Comparison of ENCODE assay signal across 13 cellular contexts in genomic region chr3:14461006-14461747, GRCh38. TPM values are rescaled to one million over a fixed set of nuclear protein-coding genes. Genes with fewer than 3 reads are reported as not detected.
DNase-seq lines count a peak whose midpoint lies in the region; ATAC-seq, FAIRE-seq and TF ChIP-seq lines count a peak whose summit lies in the region.
"Had no signal": no experiment of that assay in that cellular context is flagged by ENCODE, and none has a peak within 500 bp of the region (broad histone marks: within the 10 kb centered on the region; RNA-seq: fewer than 3 reads in every experiment).

No MANE protein-coding gene starts in this region.

- H3K9ac ChIP-seq in endothelial cell of umbilical vein (replicated peaks; ENCODE audit: extremely low read depth, insufficient read depth, low read length) (no peak overlapping the region), skeletal muscle satellite cell (ENCODE audit: low read depth, low read length) (no peak overlapping the region)

- peaks cover 0 to 2% of the 10 kb centered on the region in 2 experiments for H3K36me3 ChIP-seq in endothelial cell of umbilical vein (ENCODE audit: control insufficient read depth in 2 of 2, extremely low read depth in 1 of 2, insufficient read depth in 2 of 2, low read length in 2 of 2)
- peaks cover 50% of the 10 kb centered on the region for H3K36me3 ChIP-seq in skeletal muscle satellite cell (ENCODE audit: insufficient read depth, low read length)
- H3K36me3 ChIP-seq: transverse colon had no signal

- no peaks in the 10 kb centered on the region for H3K9me1 ChIP-seq in endothelial cell of umbilical vein (replicated peaks; ENCODE audit: control insufficient read depth, extremely low read depth, insufficient read depth, low read length)

- H3K27me3 Mint-ChIP-seq in T-helper 1 cell treated with Interleukin-12 subunit alpha and Interleukin-12 subunit beta and Interleukin-4 antibody, amounts not matched to agents 30 μg/mL and 1 μg/mL, for 36 hours (ENCODE audit: low read depth): no peaks in the 10 kb centered on the region
- no peaks in the 10 kb centered on the region for H3K27me3 Mint-ChIP-seq in activated B cell treated with CpG ODN at 0.5 μM for 24 hours

- H3K27me3 ChIP-seq in endothelial cell of umbilical vein (ENCODE audit: control insufficient read depth in 2 of 2, insufficient read depth in 2 of 2, low read length in 2 of 2) (no peaks in the 10 kb centered on the region), skeletal muscle satellite cell (ENCODE audit: control insufficient read depth, insufficient read depth, low read length) (no peaks in the 10 kb centered on the region)
- H3K27me3 ChIP-seq: transverse colon had no signal

- no TSS peak for BruUV-seq in endothelial cell of umbilical vein (replicated peaks; lab: Mats Ljungman, UMichigan)

- in situ Hi-C loops in KBM-7 (cut with MboI; ENCODE audit: low pct_unique_long_range_greater_than_20kb, low sequenced_read_pairs): loop anchor here (10.0 kb wide), 1 partner anchor 196 kb away; no protein-coding TSS in a partner anchor

- H3K4me3 ChIP-seq in endothelial cell of umbilical vein (replicated peaks in 1 of 3; ENCODE audit: insufficient read depth in 1 of 3, low read depth in 1 of 3, low read length in 3 of 3) (no peak overlapping the region), skeletal muscle satellite cell (ENCODE audit: low read length) (no peak overlapping the region)
- H3K4me3 ChIP-seq: skin epidermis, transverse colon had no signal

- H3K4me2 ChIP-seq in endothelial cell of umbilical vein (ENCODE audit: insufficient read depth, low read length) (no peak overlapping the region), skeletal muscle satellite cell (ENCODE audit: low read length) (peak overlapping the region; percentile 2)

- ATAC-seq in activated B cell treated with CpG ODN at 0.5 μM for 24 hours (ENCODE audit: low read depth) (no peak), GM19395 (IDR thresholded peaks at IDR 0.05; ENCODE audit: unreplicated experiment) (no peak), GM18870 (IDR thresholded peaks at IDR 0.05; ENCODE audit: unreplicated experiment) (no peak)

- no peaks in the 10 kb centered on the region for H4K20me1 ChIP-seq in endothelial cell of umbilical vein (replicated peaks; ENCODE audit: control insufficient read depth, extremely low read depth, insufficient read depth, low read length)

- DNase-seq in T-helper 1 cell (no peak), activated B cell treated with CpG ODN at 0.5 μM for 24 hours (no peak), endothelial cell of umbilical vein (ENCODE audit: low read depth, low spot score) (no peak), KBM-7 (no peak)
- DNase-seq: NCI-H510A had no signal

- no peak for TF ChIP-seq CTCF in activated B cell treated with CpG ODN at 0.5 μM for 24 hours (IDR thresholded peaks at IDR 0.05)
- TF ChIP-seq CTCF in endothelial cell of umbilical vein (IDR thresholded peaks at IDR 0.05; ENCODE audit: extremely low read depth in 1 of 2, insufficient read depth in 1 of 2, low read depth in 1 of 2, low read length in 2 of 2): no peak

- dilution Hi-C loops in endothelial cell of umbilical vein (cut with MboI; ENCODE audit: extremely low pct_ligation_motif_present, low sequenced_read_pairs): no loop called here

- no peak for FAIRE-seq in endothelial cell of umbilical vein (lab: Jason Lieb, UNC)
- FAIRE-seq: frontal cortex had no signal

- H3K4me1 ChIP-seq in endothelial cell of umbilical vein (ENCODE audit: control insufficient read depth, extremely low read depth, insufficient read depth, low read length): peaks cover 38% of the 10 kb centered on the region
- H3K4me1 ChIP-seq in skeletal muscle satellite cell (ENCODE audit: control insufficient read depth, insufficient read depth, low read length): peaks cover 19% of the 10 kb centered on the region

- H3K9me3 Mint-ChIP-seq in T-helper 1 cell treated with Interleukin-12 subunit alpha and Interleukin-12 subunit beta and Interleukin-4 antibody, amounts not matched to agents 30 μg/mL and 1 μg/mL, for 36 hours: no peaks in the 10 kb centered on the region
- H3K9me3 Mint-ChIP-seq in activated B cell treated with CpG ODN at 0.5 μM for 24 hours: no peaks in the 10 kb centered on the region

- H3K9me3 ChIP-seq in endothelial cell of umbilical vein (replicated peaks; ENCODE audit: control insufficient read depth, insufficient read depth, low read length) (no peaks in the 10 kb centered on the region), skeletal muscle satellite cell (replicated peaks; ENCODE audit: low read length) (no peaks in the 10 kb centered on the region)
- H3K9me3 ChIP-seq: transverse colon had no signal

- peak overlapping the region; percentile 36 for H3K27ac Mint-ChIP-seq in T-helper 1 cell treated with Interleukin-12 subunit alpha and Interleukin-12 subunit beta and Interleukin-4 antibody, amounts not matched to agents 30 μg/mL and 1 μg/mL, for 36 hours
- H3K27ac Mint-ChIP-seq in activated B cell treated with CpG ODN at 0.5 μM for 24 hours: peak overlapping the region; percentile 50

- H2AFZ ChIP-seq in endothelial cell of umbilical vein (ENCODE audit: low read depth, low read length): no peak overlapping the region

- intact Hi-C loops in activated B cell treated with CpG ODN at 0.5 μM for 24 hours (cut with micrococcal nuclease) (loop anchor here (1.0 to 2.0 kb wide), 3 partner anchors 28 to 200 kb away; partner anchors contain the start of gene SLC6A6), endothelial cell of umbilical vein (cut with micrococcal nuclease) (loop anchor here (1.0 to 10.0 kb wide), 5 partner anchors 87 to 806 kb away; no protein-coding TSS in a partner anchor)

- CTCF ChIA-PET in activated B cell treated with CpG ODN at 0.5 μM for 24 hours (lab: Charles Lee) (interaction anchor here (0.6 to 3.3 kb wide), 9 partner anchors 12 to 199 kb away, joined by 3 to 22 read pairs (median 4); partner anchors contain the start of gene SLC6A6), endothelial cell of umbilical vein (lab: Charles Lee) (interaction anchor here (0.6 to 4.1 kb wide), 32 partner anchors 10 to 565 kb away, joined by 3 to 54 read pairs (median 4); partner anchors contain the start of genes SLC6A6 and TMEM43)

- H3K4me1 Mint-ChIP-seq in T-helper 1 cell treated with Interleukin-12 subunit alpha and Interleukin-12 subunit beta and Interleukin-4 antibody, amounts not matched to agents 30 μg/mL and 1 μg/mL, for 36 hours (ENCODE audit: low read depth): peaks cover 8% of the 10 kb centered on the region
- peaks cover 7% of the 10 kb centered on the region for H3K4me1 Mint-ChIP-seq in activated B cell treated with CpG ODN at 0.5 μM for 24 hours

- H3K4me3 Mint-ChIP-seq in T-helper 1 cell treated with Interleukin-12 subunit alpha and Interleukin-12 subunit beta and Interleukin-4 antibody, amounts not matched to agents 30 μg/mL and 1 μg/mL, for 36 hours: no peak overlapping the region
- H3K4me3 Mint-ChIP-seq in activated B cell treated with CpG ODN at 0.5 μM for 24 hours: no peak overlapping the region

- TF ChIP-seq POLR2A in endothelial cell of umbilical vein (IDR thresholded peaks at IDR 0.05; ENCODE audit: low read depth, low read length): no peak

- no peaks in the 10 kb centered on the region for H3K79me2 ChIP-seq in endothelial cell of umbilical vein (ENCODE audit: control insufficient read depth, insufficient read depth, low read length)

- peaks cover 17% of the 10 kb centered on the region for H3K36me3 Mint-ChIP-seq in T-helper 1 cell treated with Interleukin-12 subunit alpha and Interleukin-12 subunit beta and Interleukin-4 antibody, amounts not matched to agents 30 μg/mL and 1 μg/mL, for 36 hours (ENCODE audit: low read depth)
- H3K36me3 Mint-ChIP-seq in activated B cell treated with CpG ODN at 0.5 μM for 24 hours (ENCODE audit: low read depth): peaks cover 79% of the 10 kb centered on the region

- POLR2A ChIA-PET in activated B cell treated with CpG ODN at 0.5 μM for 24 hours (lab: Charles Lee) (interaction anchor here (1.4 kb wide), 1 partner anchor 59 kb away, joined by 5 read pairs; the partner anchor contains the start of gene SLC6A6), endothelial cell of umbilical vein (lab: Charles Lee) (interaction anchor here (1.6 kb wide), 1 partner anchor 9 kb away, joined by 3 read pairs; no protein-coding TSS in a partner anchor)

- H3K27ac ChIP-seq in endothelial cell of umbilical vein (ENCODE audit: insufficient read depth, low read depth, low read length): peak overlapping the region; percentile 24
- H3K27ac ChIP-seq: 22Rv1 had no signal

TF ChIP-seq in endothelial cell of umbilical vein, 7 proteins besides CTCF, POLR2A, EP300 and RAD21:
- no peak for TF ChIP-seq MAX (IDR thresholded peaks at IDR 0.05; ENCODE audit: insufficient read depth, insufficient read length)
- TF ChIP-seq FOS (IDR thresholded peaks at IDR 0.05; ENCODE audit: borderline replicate concordance, insufficient read depth, low read length): no peak

RNA-seq across cellular contexts. Expression of gene SLC6A6, which starts 58.8 kb away (rescaled TPM):
- total RNA-seq in activated B cell treated with CpG ODN at 0.5 μM for 24 hours (67.2 and 67.3 TPM in 2 replicates), endothelial cell of umbilical vein (33.8 and 38.0 TPM in 2 replicates)
- 24.8 and 25.7 TPM in 2 replicates for polyA plus RNA-seq in endothelial cell of umbilical vein
- polyA plus RNA-seq in endothelial cell of umbilical vein (2011; cell fraction: cytosol; rRNA removed): 16.9 and 19.1 TPM in 2 replicates
- 51.5 and 59.3 TPM in 2 replicates for polyA plus RNA-seq in endothelial cell of umbilical vein (2011; cell fraction: nucleus; rRNA removed)
- polyA plus RNA-seq in endothelial cell of umbilical vein (2012): 13.7 and 19.6 TPM in 2 replicates
- 75.0 and 82.1 TPM in 2 replicates for polyA minus RNA-seq in endothelial cell of umbilical vein
- 12.4 TPM for polyA minus RNA-seq in endothelial cell of umbilical vein (2011; cell fraction: cytosol; rRNA and poly(A)+ RNA removed)
- 47.6 and 56.2 TPM in 2 replicates for polyA minus RNA-seq in endothelial cell of umbilical vein (2011; cell fraction: nucleus; rRNA and poly(A)+ RNA removed)
- 11.9 and 12.9 TPM in 2 replicates for total RNA-seq in skeletal muscle satellite cell (2012; rRNA removed)
